ENCODE assay signal across 26 cellular contexts in the genomic region with DNA sequence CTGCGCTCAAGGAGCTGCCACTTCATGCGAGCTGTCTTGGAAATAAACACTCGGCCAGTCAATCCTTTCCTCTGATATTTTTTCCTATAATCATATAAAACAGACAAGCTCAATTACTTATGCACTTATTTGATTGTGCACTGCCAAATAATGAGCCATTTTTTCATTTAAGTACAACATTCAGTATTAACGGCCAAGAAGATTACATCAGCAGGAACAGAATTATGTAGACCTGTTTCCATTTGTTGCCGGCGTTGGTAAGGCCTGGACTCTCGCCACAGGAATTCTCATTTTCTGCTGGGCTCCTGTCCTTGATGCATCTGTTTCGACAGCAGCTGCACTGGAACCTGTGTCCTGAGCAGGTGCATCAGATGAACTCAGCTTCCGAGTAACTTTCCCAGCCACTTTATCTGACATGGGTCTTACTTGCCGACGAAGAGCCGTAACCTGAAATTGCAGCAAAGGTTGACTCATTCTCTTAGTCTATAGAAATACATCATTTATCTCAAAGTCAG.
"Had no signal": no experiment of that assay in that cellular context is flagged by ENCODE, and none has a peak within 500 bp of the region (broad histone marks: within the 10 kb centered on the region; RNA-seq: fewer than 3 reads in every experiment).

No MANE protein-coding gene starts in this region.

- H3K4me1 ChIP-seq: adrenal gland, breast epithelium, gastrocnemius medialis, pancreas, spleen had no signal

- H3K9me3 ChIP-seq: adrenal gland, breast epithelium, gastrocnemius medialis, left ventricle myocardium inferior, mucosa of descending colon, neutrophil, pancreas, spleen, thoracic aorta had no signal

- H3K9me3 Mint-ChIP-seq: activated B cell treated with CpG ODN at 0.5 μM for 24 hours; activated T-cell treated with anti-CD3 and anti-CD28 coated beads, Interleukin-2, amount 50 U/mL, for 4 hours; memory B cell; naive thymus-derived CD4-positive, alpha-beta T cell; stimulated activated naive B cell treated with anti-CD40 and anti-IgM and Interleukin-4, amounts not matched to agents 10 μg/mL and 1 μg/mL and 100 μg/mL, for 72 hours had no signal

- H3K4me3 Mint-ChIP-seq: activated B cell treated with CpG ODN at 0.5 μM for 24 hours; memory B cell; stimulated activated naive B cell treated with anti-CD40 and anti-IgM and Interleukin-4, amounts not matched to agents 10 μg/mL and 1 μg/mL and 100 μg/mL, for 72 hours had no signal

- H3K27ac ChIP-seq: adrenal gland, breast epithelium, gastrocnemius medialis, left ventricle myocardium inferior, neutrophil, pancreas, thoracic aorta had no signal

- H3K27ac Mint-ChIP-seq: activated B cell treated with CpG ODN at 0.5 μM for 24 hours; memory B cell; stimulated activated naive B cell treated with anti-CD40 and anti-IgM and Interleukin-4, amounts not matched to agents 10 μg/mL and 1 μg/mL and 100 μg/mL, for 72 hours had no signal

- H3K4me3 ChIP-seq: adrenal gland, breast epithelium, gastrocnemius medialis, left ventricle myocardium inferior, mucosa of descending colon, pancreas, spleen, thoracic aorta had no signal

- H3K27me3 Mint-ChIP-seq: activated B cell treated with CpG ODN at 0.5 μM for 24 hours; memory B cell; naive thymus-derived CD4-positive, alpha-beta T cell; stimulated activated naive B cell treated with anti-CD40 and anti-IgM and Interleukin-4, amounts not matched to agents 10 μg/mL and 1 μg/mL and 100 μg/mL, for 72 hours had no signal

- ATAC-seq: activated T-cell treated with anti-CD3 and anti-CD28 coated beads, Interleukin-2, amount 50 U/mL, for 4 hours; esophagus mucosa; gastrocnemius medialis; mucosa of descending colon; pancreas; sciatic nerve; stimulated activated naive B cell treated with anti-CD40 and anti-IgM and Interleukin-4, amounts not matched to agents 10 μg/mL and 1 μg/mL and 100 μg/mL, for 72 hours had no signal

- H3K36me3 Mint-ChIP-seq: stimulated activated naive B cell treated with anti-CD40 and anti-IgM and Interleukin-4, amounts not matched to agents 10 μg/mL and 1 μg/mL and 100 μg/mL, for 72 hours had no signal

- H3K36me3 ChIP-seq: adrenal gland, breast epithelium, neutrophil, thoracic aorta had no signal

- H3K27me3 ChIP-seq: adrenal gland, breast epithelium, gastrocnemius medialis, neutrophil, pancreas, spleen had no signal

- H3K4me1 Mint-ChIP-seq: activated B cell treated with CpG ODN at 0.5 μM for 24 hours; memory B cell; stimulated activated naive B cell treated with anti-CD40 and anti-IgM and Interleukin-4, amounts not matched to agents 10 μg/mL and 1 μg/mL and 100 μg/mL, for 72 hours had no signal

- DNase-seq: activated B cell treated with CpG ODN at 0.5 μM for 24 hours; activated CD4-positive, alpha-beta T cell treated with anti-CD3 and anti-CD28 coated beads for 4 hours; activated CD8-positive, alpha-beta memory T cell treated with anti-CD3 and anti-CD28 coated beads, Interleukin-2, amount 50 U/mL, for 4 hours; activated effector memory CD4-positive, alpha-beta T cell treated with Interleukin-2 at 50 U/mL for 16 hours; activated naive CD4-positive, alpha-beta T cell treated with anti-CD3 and anti-CD28 coated beads, Interleukin-2, amount 50 U/mL, for 16 hours; activated T-cell treated with anti-CD3 and anti-CD28 coated beads, Interleukin-2, amount 50 U/mL, for 4 hours; effector CD4-positive, alpha-beta T cell; gastrocnemius medialis; head of caudate nucleus; kidney; left ventricle myocardium inferior; mucosa of descending colon; naive thymus-derived CD4-positive, alpha-beta T cell; pancreas; spleen; stimulated activated CD4-positive, alpha-beta T cell treated with anti-CD3 and anti-CD28 coated beads, Interleukin-4, amount 100 ng/mL, for 4 hours; stimulated activated naive B cell treated with anti-CD40 and anti-IgM and Interleukin-4, amounts not matched to agents 10 μg/mL and 1 μg/mL and 100 μg/mL, for 72 hours; SW 1271; T-helper 9 cell had no signal
